Comparison of ENCODE assay signal across 19 cellular contexts in the genomic region with DNA sequence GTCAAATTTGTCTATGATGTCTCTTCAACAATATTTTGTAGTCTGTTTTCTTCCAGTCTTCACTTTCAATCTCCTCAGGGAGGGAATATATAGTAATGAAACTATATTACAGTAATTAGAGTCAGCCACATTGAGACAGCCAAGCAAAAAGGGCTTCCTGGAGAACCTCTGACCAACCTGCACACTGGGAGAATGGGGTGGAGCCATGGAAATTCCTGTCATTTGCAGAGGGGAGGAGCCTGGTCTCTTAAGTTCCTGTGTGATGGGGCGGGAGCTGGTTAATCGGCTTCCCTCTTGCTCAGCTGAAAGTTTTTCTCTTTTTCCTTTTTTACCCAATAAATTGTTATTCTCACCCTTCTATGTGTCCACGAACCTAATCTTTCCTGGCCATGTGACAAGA.
A peak's percentile ranks its signal among the peaks of the same experiment; 100 is the strongest.
DNase-seq lines count a peak whose midpoint lies in the region; ATAC-seq and TF ChIP-seq lines count a peak whose summit lies in the region.
"Had no signal": no experiment of that assay in that cellular context is flagged by ENCODE, and none has a peak within 500 bp of the region (broad histone marks: within the 10 kb centered on the region; RNA-seq: fewer than 3 reads in every experiment).

No MANE protein-coding gene starts in this region.

- no peak overlapping the region for H3K27ac ChIP-seq in colonic mucosa
- H3K27ac ChIP-seq: 22Rv1, BLaER1, C4-2B had no signal

- DNase-seq in ELF-1 (ENCODE audit: low read depth, low spot score) (peak; percentile 5), colonic mucosa (peak; percentile 28), mucosa of descending colon (peak in 2 of 3 donors; percentile 31 to 60), anterior cingulate cortex (lab: John Stamatoyannopoulos, UW) (no peak), HPDE6-E6E7 (ENCODE audit: extremely low spot score) (no peak)
- DNase-seq: Caco-2; CD4-positive, CD25-positive, alpha-beta regulatory T cell; CD8-positive, alpha-beta T cell; DMS153; DND-41; GDM1; GOT3; HFFc6 had no signal

- no peaks in the 10 kb centered on the region for H3K27me3 ChIP-seq in colonic mucosa
- H3K27me3 ChIP-seq: BLaER1 had no signal

- intact Hi-C loops in colonic mucosa (cut with DNase I): no loop called here
- intact Hi-C loops in mucosa of descending colon (cut with DNase I, micrococcal nuclease): no loop called here

- TF ChIP-seq CTCF in colonic mucosa (IDR thresholded peaks at IDR 0.05) (no peak), mucosa of descending colon (IDR thresholded peaks at IDR 0.05) (no peak)

- no peaks in the 10 kb centered on the region for H3K36me3 ChIP-seq in colonic mucosa
- H3K36me3 ChIP-seq in mucosa of descending colon (ENCODE audit: low read depth): no peaks in the 10 kb centered on the region
- H3K36me3 ChIP-seq: BLaER1, HAP-1 had no signal

- no peak overlapping the region for H3K4me3 ChIP-seq in colonic mucosa
- no peak overlapping the region for H3K4me3 ChIP-seq in mucosa of descending colon
- H3K4me3 ChIP-seq: BLaER1, GM12878, HAP-1 had no signal

- peak; percentile 91 for ATAC-seq in mucosa of descending colon
- ATAC-seq in HG03108 (IDR thresholded peaks at IDR 0.05; ENCODE audit: unreplicated experiment): no peak
- ATAC-seq: CD8-positive, alpha-beta T cell; GM12878 had no signal

- no peak overlapping the region for H3K9ac ChIP-seq in colonic mucosa (ENCODE audit: low read depth in 2 of 2, low read length in 2 of 2)
- H3K9ac ChIP-seq: BLaER1 had no signal

- H3K4me1 ChIP-seq in colonic mucosa: no peaks in the 10 kb centered on the region
- peaks cover 7% of the 10 kb centered on the region for H3K4me1 ChIP-seq in mucosa of descending colon (ENCODE audit: low read depth)
- H3K4me1 ChIP-seq: Caco-2, HAP-1 had no signal

- H3K9me3 ChIP-seq in colonic mucosa (no peaks in the 10 kb centered on the region), mucosa of descending colon (no peaks in the 10 kb centered on the region)
- H3K9me3 ChIP-seq: BLaER1, Caco-2, HAP-1 had no signal

Comparison
In these comparisons a context has a peak if more than half of its experiments do, and no peak if none do; other contexts are left out.
1. DNase-seq: peak in ELF-1 (single experiment), colonic mucosa (single experiment) and mucosa of descending colon (2 of 3); none in anterior cingulate cortex (0 of 58) and HPDE6-E6E7 (single experiment).